In genomic region chr10:26557641-26558014, GRCh38 we compare ENCODE assay signal across 8 cellular contexts.
DNase-seq lines count a peak whose midpoint lies in the region; ATAC-seq and TF ChIP-seq lines count a peak whose summit lies in the region.
"Had no signal": no experiment of that assay in that cellular context is flagged by ENCODE, and none has a peak within 500 bp of the region (broad histone marks: within the 10 kb centered on the region; RNA-seq: fewer than 3 reads in every experiment).

No MANE protein-coding gene starts in this region.

- DNase-seq in EH (ENCODE audit: low read depth) (peak; percentile 87), RKO (ENCODE audit: low spot score) (peak; percentile 24), fibroblast of the aortic adventitia (ENCODE audit: low read depth) (peak; percentile 67), stromal cell of bone marrow (ENCODE audit: low read depth) (peak; percentile 63), MG63 (no peak)

- H3K27me3 ChIP-seq in MG63, result no peaks in the 10 kb centered on the region

- H3K4me3 ChIP-seq in fibroblast of the aortic adventitia (ENCODE audit: low read depth, low read length) (peak overlapping the region; percentile 29), MG63 (no peak overlapping the region)
- H3K4me3 ChIP-seq: thoracic aorta had no signal

- no peaks in the 10 kb centered on the region for H3K9me3 ChIP-seq in MG63
- H3K9me3 ChIP-seq: thoracic aorta had no signal

- no peak for TF ChIP-seq CTCF in fibroblast of the aortic adventitia (IDR thresholded peaks at IDR 0.05; ENCODE audit: insufficient read depth, low read length)

- H3K36me3 ChIP-seq in MG63, result no peaks in the 10 kb centered on the region
- H3K36me3 ChIP-seq: thoracic aorta had no signal

- ATAC-seq in HG03442 (IDR thresholded peaks at IDR 0.05; ENCODE audit: unreplicated experiment) (no peak), GM21390 (IDR thresholded peaks at IDR 0.05; ENCODE audit: unreplicated experiment) (no peak)
